ENCODE assay signal across 8 cellular contexts in genomic region chr9:133163559-133164208, GRCh38. TPM values are rescaled to one million over a fixed set of nuclear protein-coding genes. Genes with fewer than 3 reads are reported as not detected.
DNase-seq lines count a peak whose midpoint lies in the region; ATAC-seq and TF ChIP-seq lines count a peak whose summit lies in the region.

TSS of gene GBGT1 (minus strand) at chr9:133163914. CDS start at chr9:133162412, 1,502 bp downstream.

- H3K36me3 ChIP-seq in left ventricle myocardium inferior = no peaks in the 10 kb centered on the region

- peak within 1 kb of the TSS; percentile 75 for H3K4me3 ChIP-seq in left ventricle myocardium inferior

- no peaks in the 10 kb centered on the region for H3K27me3 ChIP-seq in left ventricle myocardium inferior (ENCODE audit: low read depth)

- no peaks in the 10 kb centered on the region for H3K9me3 ChIP-seq in left ventricle myocardium inferior (replicated peaks)

- peak within 1 kb of the TSS; percentile 79 for H3K27ac ChIP-seq in left ventricle myocardium inferior (replicated peaks)

- H3K9me3 Mint-ChIP-seq in activated naive CD8-positive, alpha-beta T cell (ENCODE audit: low read depth) = no peaks in the 10 kb centered on the region

- no peak within 1 kb of the TSS for H3K27ac Mint-ChIP-seq in activated naive CD8-positive, alpha-beta T cell

- intact Hi-C loops in left ventricle myocardium inferior (cut with micrococcal nuclease) = no loop called here
- intact Hi-C loops in posterior vena cava (cut with DNase I) = no loop called here

- TF ChIP-seq CTCF in left ventricle myocardium inferior (IDR thresholded peaks at IDR 0.05; ENCODE audit: borderline replicate concordance) = no peak

- peaks cover 41% of the 10 kb centered on the region for H3K4me1 ChIP-seq in left ventricle myocardium inferior

- no peak for ATAC-seq in GM18867 (IDR thresholded peaks at IDR 0.05; ENCODE audit: unreplicated experiment)

- DNase-seq in stimulated activated CD4-positive, alpha-beta T cell treated with anti-CD3 and anti-CD28 coated beads, Interleukin-4, amount 100 ng/mL, for 1 hour = peak; percentile 39
- no peak for DNase-seq in stimulated activated CD4-positive, alpha-beta T cell treated with anti-CD3 and anti-CD28 coated beads, Interleukin-4, amount 100 ng/mL, for 24 hours
- peak; percentile 14 for DNase-seq in NCI-H226
- DNase-seq in left ventricle myocardium inferior = peak; percentile 84
- DNase-seq in posterior vena cava (ENCODE audit: low spot score) = peak; percentile 92
- no peak for DNase-seq in NK-92 treated with Interleukin-12 subunit alpha and Interleukin-12 subunit beta, amount 100 ng/mL, for 24 hours (lab: John Stamatoyannopoulos, UW)

- H3K27me3 Mint-ChIP-seq in activated naive CD8-positive, alpha-beta T cell = peaks cover 3% of the 10 kb centered on the region

- peaks cover 5% of the 10 kb centered on the region for H3K4me1 Mint-ChIP-seq in activated naive CD8-positive, alpha-beta T cell (ENCODE audit: low read depth)

- H3K4me3 Mint-ChIP-seq in activated naive CD8-positive, alpha-beta T cell = peak within 1 kb of the TSS; percentile 80

- H3K36me3 Mint-ChIP-seq in activated naive CD8-positive, alpha-beta T cell = no peaks in the 10 kb centered on the region

RNA-seq across cellular contexts. Expression of gene GBGT1, which starts in this region (rescaled TPM):
- total RNA-seq in left ventricle myocardium inferior = 6.3 TPM
- 10 to 100 TPM; 14.2 to 19.9 TPM for total RNA-seq in posterior vena cava

Comparison
In these comparisons a context has a peak if more than half of its experiments do, and no peak if none do; other contexts are left out.
1. DNase-seq: peak in stimulated activated CD4-positive, alpha-beta T cell treated with anti-CD3 and anti-CD28 coated beads, Interleukin-4, amount 100 ng/mL, for 1 hour (single experiment), NCI-H226 (single experiment), left ventricle myocardium inferior (single experiment) and posterior vena cava (single experiment); none in stimulated activated CD4-positive, alpha-beta T cell treated with anti-CD3 and anti-CD28 coated beads, Interleukin-4, amount 100 ng/mL, for 24 hours (single experiment) and NK-92 treated with Interleukin-12 subunit alpha and Interleukin-12 subunit beta, amount 100 ng/mL, for 24 hours (single experiment).